In genomic region chr2:216119986-216120385, GRCh38 we compare ENCODE assay signal across 21 cellular contexts. TPM values are rescaled to one million over a fixed set of nuclear protein-coding genes. Genes with fewer than 3 reads are reported as not detected.
DNase-seq lines count a peak whose midpoint lies in the region; ATAC-seq and TF ChIP-seq lines count a peak whose summit lies in the region.
"Had no signal": no experiment of that assay in that cellular context is flagged by ENCODE, and none has a peak within 500 bp of the region (broad histone marks: within the 10 kb centered on the region; RNA-seq: fewer than 3 reads in every experiment).

No MANE protein-coding gene starts in this region.

- DNase-seq in activated CD8-positive, alpha-beta memory T cell treated with anti-CD3 and anti-CD28 coated beads, Interleukin-2, amount 10 ng/mL, durations not matched to agents 7 days and 5 days: no peak
- DNase-seq in activated CD8-positive, alpha-beta memory T cell treated with anti-CD3 and anti-CD28 coated beads for 24 hours: no peak
- no peak for DNase-seq in SK-N-MC (ENCODE audit: low read depth, low spot score)
- DNase-seq in adipocyte (ENCODE audit: low read depth): no peak
- DNase-seq in stimulated activated effector memory CD8-positive, alpha-beta T cell treated with anti-CD3 and anti-CD28 coated beads, Interleukin-12 subunit alpha, Interleukin-12 subunit beta, amount 100 ng/mL, for 72 hours (ENCODE audit: low spot score in 2 of 2): no peak
- DNase-seq in AG20443 (ENCODE audit: low spot score): no peak
- no peak for DNase-seq in left colon
- no peak for DNase-seq in spleen
- DNase-seq: amygdala; effector memory CD8-positive, alpha-beta T cell; H9; islet precursor cell; KBM-7; NCI-H1048; NCI-H2107; NCI-H774 had no signal

- H3K27me3 ChIP-seq in adipocyte (replicated peaks; ENCODE audit: control insufficient read depth, insufficient read depth, low read length) (no peaks in the 10 kb centered on the region), spleen (replicated peaks in 1 of 7) (no peaks in the 10 kb centered on the region)

- H3K36me3 ChIP-seq in SK-N-MC (ENCODE audit: insufficient read depth, low read length): peaks cover 100% of the 10 kb centered on the region
- peaks cover 83% of the 10 kb centered on the region for H3K36me3 ChIP-seq in adipocyte (ENCODE audit: control insufficient read depth, insufficient read depth, low read length, severe bottlenecking)
- H3K36me3 ChIP-seq in spleen: peaks cover 2 to 97% (median 79%) of the 10 kb centered on the region in 6 donors

- H3K4me3 ChIP-seq in SK-N-MC (peak overlapping the region; percentile 41; the same call in 1 of the 2 replicates), adipocyte (ENCODE audit: low read length) (no peak overlapping the region), spleen (no peak overlapping the region)
- H3K4me3 ChIP-seq: A549 had no signal

- peak overlapping the region; percentile 93 for H3K27ac Mint-ChIP-seq in activated CD8-positive, alpha-beta memory T cell treated with anti-CD3 and anti-CD28 coated beads, Interleukin-2, amount 10 ng/mL, durations not matched to agents 7 days and 5 days
- H3K27ac Mint-ChIP-seq in stimulated activated effector memory CD8-positive, alpha-beta T cell treated with anti-CD3 and anti-CD28 coated beads, Interleukin-12 subunit alpha, Interleukin-12 subunit beta, amount 100 ng/mL, for 72 hours: peak overlapping the region; percentile 97
- H3K27ac Mint-ChIP-seq: memory B cell had no signal

- no peaks in the 10 kb centered on the region for H3K9me3 Mint-ChIP-seq in activated CD8-positive, alpha-beta memory T cell treated with anti-CD3 and anti-CD28 coated beads, Interleukin-2, amount 10 ng/mL, durations not matched to agents 7 days and 5 days (ENCODE audit: low read depth)
- H3K9me3 Mint-ChIP-seq in stimulated activated effector memory CD8-positive, alpha-beta T cell treated with anti-CD3 and anti-CD28 coated beads, Interleukin-12 subunit alpha, Interleukin-12 subunit beta, amount 100 ng/mL, for 72 hours: no peaks in the 10 kb centered on the region
- H3K9me3 Mint-ChIP-seq: central memory CD8-positive, alpha-beta T cell; effector memory CD8-positive, alpha-beta T cell; H9; memory B cell had no signal

- H3K4me3 Mint-ChIP-seq in activated CD8-positive, alpha-beta memory T cell treated with anti-CD3 and anti-CD28 coated beads, Interleukin-2, amount 10 ng/mL, durations not matched to agents 7 days and 5 days: peak overlapping the region; percentile 40
- H3K4me3 Mint-ChIP-seq in stimulated activated effector memory CD8-positive, alpha-beta T cell treated with anti-CD3 and anti-CD28 coated beads, Interleukin-12 subunit alpha, Interleukin-12 subunit beta, amount 100 ng/mL, for 72 hours: peak overlapping the region; percentile 98
- H3K4me3 Mint-ChIP-seq: central memory CD8-positive, alpha-beta T cell; effector memory CD8-positive, alpha-beta T cell; H9; memory B cell had no signal

- TF ChIP-seq CTCF in spleen (IDR thresholded peaks at IDR 0.05 in 8 of 11, conservative IDR thresholded peaks at IDR 0.05 in 3 of 11): no peak

- H3K4me1 Mint-ChIP-seq in activated CD8-positive, alpha-beta memory T cell treated with anti-CD3 and anti-CD28 coated beads, Interleukin-2, amount 10 ng/mL, durations not matched to agents 7 days and 5 days: peaks cover 75% of the 10 kb centered on the region
- peaks cover 65% of the 10 kb centered on the region for H3K4me1 Mint-ChIP-seq in stimulated activated effector memory CD8-positive, alpha-beta T cell treated with anti-CD3 and anti-CD28 coated beads, Interleukin-12 subunit alpha, Interleukin-12 subunit beta, amount 100 ng/mL, for 72 hours

- no peaks in the 10 kb centered on the region for H3K9me3 ChIP-seq in SK-N-MC (ENCODE audit: low read depth, low read length)
- H3K9me3 ChIP-seq in adipocyte (ENCODE audit: control insufficient read depth, low read length): no peaks in the 10 kb centered on the region
- no peaks in the 10 kb centered on the region for H3K9me3 ChIP-seq in spleen
- H3K9me3 ChIP-seq: A549 had no signal

- no peak for TF ChIP-seq POLR2A in spleen (IDR thresholded peaks at IDR 0.05)

- H3K9ac ChIP-seq in SK-N-MC (ENCODE audit: insufficient read length) (peak overlapping the region; percentile 33), adipocyte (ENCODE audit: low read length) (peak overlapping the region; percentile 37)

- H3K27ac ChIP-seq in SK-N-MC: peak overlapping the region; percentile 69
- H3K27ac ChIP-seq in spleen: no peak overlapping the region
- H3K27ac ChIP-seq: A549 had no signal

- H3K36me3 Mint-ChIP-seq in activated CD8-positive, alpha-beta memory T cell treated with anti-CD3 and anti-CD28 coated beads, Interleukin-2, amount 10 ng/mL, durations not matched to agents 7 days and 5 days: peaks cover 78% of the 10 kb centered on the region
- no peaks in the 10 kb centered on the region for H3K36me3 Mint-ChIP-seq in stimulated activated effector memory CD8-positive, alpha-beta T cell treated with anti-CD3 and anti-CD28 coated beads, Interleukin-12 subunit alpha, Interleukin-12 subunit beta, amount 100 ng/mL, for 72 hours

- H3K27me3 Mint-ChIP-seq in activated CD8-positive, alpha-beta memory T cell treated with anti-CD3 and anti-CD28 coated beads, Interleukin-2, amount 10 ng/mL, durations not matched to agents 7 days and 5 days: no peaks in the 10 kb centered on the region
- H3K27me3 Mint-ChIP-seq: central memory CD8-positive, alpha-beta T cell; effector memory CD8-positive, alpha-beta T cell; memory B cell had no signal

- peak; percentile 86 for ATAC-seq in activated CD8-positive, alpha-beta memory T cell treated with anti-CD3 and anti-CD28 coated beads, Interleukin-2, amount 10 ng/mL, durations not matched to agents 7 days and 5 days
- ATAC-seq in stimulated activated effector memory CD8-positive, alpha-beta T cell treated with anti-CD3 and anti-CD28 coated beads, Interleukin-12 subunit alpha, Interleukin-12 subunit beta, amount 100 ng/mL, for 72 hours: peak; percentile 96
- no peak for ATAC-seq in left colon
- ATAC-seq: A549; effector memory CD8-positive, alpha-beta T cell; Panc1; SK-N-SH treated with all-trans-retinoic acid at 6 μM for 48 hours had no signal

- H3K4me1 ChIP-seq in adipocyte (ENCODE audit: control insufficient read depth, insufficient read depth, low read length) (peaks cover 40% of the 10 kb centered on the region), spleen (peaks cover 27 to 67% (median 37%) of the 10 kb centered on the region in 6 donors)

- CTCF ChIA-PET in activated CD8-positive, alpha-beta memory T cell treated with anti-CD3 and anti-CD28 coated beads, Interleukin-2, amount 10 ng/mL, durations not matched to agents 7 days and 5 days (lab: Charles Lee): interaction anchor here (0.8 to 3.8 kb wide), 5 partner anchors 10 to 86 kb away, joined by 3 to 23 read pairs (median 5); partner anchors contain the start of gene XRCC5

- 65 to 81% (median 77%) methylated on average over 3 of the region's 3 CpGs for WGBS in spleen, 5 donors

- intact Hi-C loops in left colon (cut with DNase I, micrococcal nuclease): no loop called here
- intact Hi-C loops in spleen (cut with DNase I; ENCODE audit: low total_unique reads): no loop called here

RNA-seq across cellular contexts. Expression of gene XRCC5, which starts 10.8 kb away (rescaled TPM):
- total RNA-seq in activated CD8-positive, alpha-beta memory T cell treated with anti-CD3 and anti-CD28 coated beads, Interleukin-2, amount 10 ng/mL, durations not matched to agents 7 days and 5 days: 100 to 1,000 TPM; 307 to 424 TPM
- total RNA-seq in left colon: 100 to 1,000 TPM; 163 to 189 TPM
- total RNA-seq in spleen: 100 to 1,000 TPM; 146 to 252 (median 211) TPM
- polyA plus RNA-seq in spleen: 10 to 100 TPM; 63.5 to 81.8 (median 77.4) TPM

RNA-seq across cellular contexts. Expression of gene TMEM169, which starts 38.3 kb away (rescaled TPM):
- total RNA-seq in activated CD8-positive, alpha-beta memory T cell treated with anti-CD3 and anti-CD28 coated beads, Interleukin-2, amount 10 ng/mL, durations not matched to agents 7 days and 5 days: 1 to 10 TPM in 1 of 2 experiments, under 1 TPM in 1; 0.75 to 1.1 TPM
- under 1 TPM; 0.22 to 0.37 TPM for total RNA-seq in left colon
- 1 to 10 TPM in 3 of 7 donors, under 1 TPM in 4; 0.57 to 1.3 (median 0.94) TPM for total RNA-seq in spleen
- polyA plus RNA-seq in spleen: under 1 TPM; 0.19 to 0.35 (median 0.24) TPM

RNA-seq across cellular contexts. Expression of gene PECR, which starts 38.4 kb away (rescaled TPM):
- total RNA-seq in activated CD8-positive, alpha-beta memory T cell treated with anti-CD3 and anti-CD28 coated beads, Interleukin-2, amount 10 ng/mL, durations not matched to agents 7 days and 5 days: 10 to 100 TPM; 21.6 to 31.9 TPM
- total RNA-seq in left colon: 10 to 100 TPM; 20.2 to 26.6 TPM
- total RNA-seq in spleen: 10 to 100 TPM in 5 of 7 donors, 1 to 10 TPM in 2; 6.9 to 16.9 (median 12.9) TPM
- 1 to 10 TPM; 5.0 to 6.2 (median 5.1) TPM for polyA plus RNA-seq in spleen
